Comparison of ENCODE assay signal across 8 cellular contexts in genomic region chr16:89863741-89864391, GRCh38. TPM values are rescaled to one million over a fixed set of nuclear protein-coding genes. Genes with fewer than 3 reads are reported as not detected.
DNase-seq lines count a peak whose midpoint lies in the region; ATAC-seq and TF ChIP-seq lines count a peak whose summit lies in the region.

No MANE protein-coding gene starts in this region.

- H3K4me1 ChIP-seq in PC-3 (ENCODE audit: insufficient read depth, low read length): peaks cover 16% of the 10 kb centered on the region

- TF ChIP-seq CTCF in PC-3 (conservative IDR thresholded peaks at IDR 0.05; ENCODE audit: low read depth, low read length) (no peak), nephron (IDR thresholded peaks at IDR 0.05; ENCODE audit: unreplicated experiment in 3 of 3) (no peak)

- peak overlapping the region; percentile 51 for H3K27ac ChIP-seq in PC-3 (ENCODE audit: low read length)
- peak overlapping the region; percentile 69 for H3K27ac ChIP-seq in cingulate gyrus (ENCODE audit: low read depth, low read length)

- H3K9me2 ChIP-seq in PC-3 (replicated peaks; ENCODE audit: low read length): no peaks in the 10 kb centered on the region

- DNase-seq in GM03348 (ENCODE audit: low spot score): peak; percentile 28
- DNase-seq in PC-3: no peak
- DNase-seq in AG08396 (ENCODE audit: low spot score): no peak
- DNase-seq in mesenteric fat pad (ENCODE audit: low spot score): no peak

- H3K9me3 ChIP-seq in PC-3 (ENCODE audit: low read length): no peaks in the 10 kb centered on the region

- H3K36me3 Mint-ChIP-seq in nephron (ENCODE audit: low read depth): peaks cover 14% of the 10 kb centered on the region

- no peaks in the 10 kb centered on the region for H3K9me3 Mint-ChIP-seq in nephron

- H3K4me2 ChIP-seq in PC-3 (ENCODE audit: low read length): peak overlapping the region; percentile 50

- POLR2A ChIA-PET in PC-3 (lab: Charles Lee; ENCODE audit: unreplicated experiment): interaction anchor here (0.6 kb wide), 1 partner anchor 10 kb away, joined by 18 read pairs; the partner anchor contains the start of gene TCF25

- no peak overlapping the region for H3K4me3 ChIP-seq in PC-3 (ENCODE audit: low read length)

- ATAC-seq in GM21576 (IDR thresholded peaks at IDR 0.05; ENCODE audit: unreplicated experiment) (peak; percentile 78), PC-3 (peak; percentile 17), HG02588 (IDR thresholded peaks at IDR 0.05; ENCODE audit: unreplicated experiment) (no peak)

- peak overlapping the region; percentile 47 to 76 (median 61) for H3K27ac Mint-ChIP-seq in nephron

- no peaks in the 10 kb centered on the region for H3F3A ChIP-seq in PC-3 (ENCODE audit: low read length, unreplicated experiment)

- no peaks in the 10 kb centered on the region for H3K79me2 ChIP-seq in PC-3 (ENCODE audit: low read length)

- no peaks in the 10 kb centered on the region for H4K20me1 ChIP-seq in PC-3 (ENCODE audit: low read length)

- intact Hi-C loops in PC-3 (cut with micrococcal nuclease): no loop called here

- no TSS peak for BruUV-seq in PC-3 (replicated peaks; lab: Mats Ljungman, UMichigan)

- H3K36me3 ChIP-seq in PC-3 (ENCODE audit: low read depth, low read length): peaks cover 4% of the 10 kb centered on the region; the same call in 1 of the 2 replicates

- H3K4me1 Mint-ChIP-seq in nephron: peaks cover 6% of the 10 kb centered on the region

- H3K4me3 Mint-ChIP-seq in nephron: no peak overlapping the region

- H3K27me3 ChIP-seq in PC-3 (ENCODE audit: low read length): no peaks in the 10 kb centered on the region

- CTCF ChIA-PET in PC-3 (lab: Charles Lee): no interaction called here

- H3K9ac ChIP-seq in PC-3 (ENCODE audit: low read length): no peak overlapping the region

- peaks cover 3% of the 10 kb centered on the region for H3K27me3 Mint-ChIP-seq in nephron (ENCODE audit: low read depth)

- H2AFZ ChIP-seq in PC-3 (ENCODE audit: low read length): no peak overlapping the region

RNA-seq across cellular contexts. Expression of gene TCF25, which starts 9.5 kb away (rescaled TPM):
- 77.9 and 79.6 TPM in 2 replicates for total RNA-seq in PC-3 (2014; rRNA removed)
- 156 TPM for total RNA-seq in mesenteric fat pad

RNA-seq across cellular contexts. Expression of gene SPIRE2, which starts 35.6 kb away (rescaled TPM):
- total RNA-seq in PC-3 (2014; rRNA removed) (12.3 and 13.2 TPM in 2 replicates), mesenteric fat pad (1.7 TPM)

RNA-seq across cellular contexts. Expression of gene FANCA, which starts 47.4 kb away (rescaled TPM):
- total RNA-seq in PC-3 (2014; rRNA removed): 45.0 and 62.9 TPM in 2 replicates
- 1.5 TPM for total RNA-seq in mesenteric fat pad

RNA-seq across cellular contexts. Expression of gene MC1R, which starts 54.8 kb away (rescaled TPM):
- total RNA-seq in PC-3 (2014; rRNA removed) (4.2 and 6.1 TPM in 2 replicates), mesenteric fat pad (2.4 TPM)

RNA-seq across cellular contexts. Expression of gene TUBB3, which starts 59.3 kb away (rescaled TPM):
- 159 and 199 TPM in 2 replicates for total RNA-seq in PC-3 (2014; rRNA removed)
- 4.2 TPM for total RNA-seq in mesenteric fat pad

Comparison
In these comparisons a context has a peak if more than half of its experiments do, and no peak if none do; other contexts are left out.
1. RNA of gene FANCA, which starts 47.4 kb away (total RNA-seq): 45.0 to 62.9 TPM in PC-3; 1.5 TPM in mesenteric fat pad (single experiment); every median in the first group is over 10 times any median in the second.